Comparison of ENCODE assay signal across 10 cellular contexts in the genomic region with DNA sequence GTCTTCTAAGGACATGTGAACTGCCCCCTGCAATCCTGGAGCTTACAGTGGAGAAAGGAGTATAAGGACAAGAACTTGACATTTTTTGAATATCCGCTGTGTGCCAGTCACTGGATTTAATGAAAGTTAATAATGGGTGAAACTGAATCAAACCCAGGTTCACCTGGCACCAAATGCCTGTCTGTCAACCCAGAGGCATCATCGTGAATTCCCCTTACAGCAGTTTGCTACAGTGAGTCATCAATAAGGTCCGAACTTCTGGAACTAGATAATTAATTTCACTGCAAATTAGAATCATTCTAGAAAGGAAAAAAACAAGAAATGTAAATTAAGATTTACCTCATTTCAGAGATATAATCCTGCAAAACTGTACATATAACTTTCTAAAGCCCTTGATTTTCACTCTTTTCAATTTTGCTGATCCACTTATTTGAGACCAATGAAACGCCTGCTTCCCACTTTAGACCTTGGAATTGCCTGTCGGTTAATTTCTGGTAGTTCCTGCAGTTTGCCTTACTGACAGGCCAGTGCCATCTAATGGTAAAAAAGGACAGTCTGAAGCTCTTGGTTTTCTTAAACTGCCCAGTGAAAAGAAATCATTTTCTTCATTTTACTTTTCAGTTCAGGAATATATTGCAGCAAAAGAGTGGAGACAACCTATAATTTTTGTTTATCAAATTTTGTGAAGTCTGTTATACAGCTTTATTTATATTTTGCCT. TPM values are rescaled to one million over a fixed set of nuclear protein-coding genes. Genes with fewer than 3 reads are reported as not detected.
DNase-seq lines count a peak whose midpoint lies in the region; ATAC-seq, FAIRE-seq and TF ChIP-seq lines count a peak whose summit lies in the region.
"Had no signal": no experiment of that assay in that cellular context is flagged by ENCODE, and none has a peak within 500 bp of the region (broad histone marks: within the 10 kb centered on the region; RNA-seq: fewer than 3 reads in every experiment).

No MANE protein-coding gene starts in this region.

- FAIRE-seq in keratinocyte (lab: Jason Lieb, UNC), result peak; percentile 84

- ATAC-seq in GM21381 (IDR thresholded peaks at IDR 0.05; ENCODE audit: unreplicated experiment), result no peak

- CTCF ChIA-PET in mammary epithelial cell (lab: Charles Lee; ENCODE audit: low non-redundant PET), result interaction anchor here (0.8 kb wide), 1 partner anchor 237 kb away, joined by 9 read pairs; no protein-coding TSS in a partner anchor

- no peak for TF ChIP-seq POLR2A in uterus (IDR thresholded peaks at IDR 0.05)

- H3K36me3 ChIP-seq in cardiac muscle cell, result no peaks in the 10 kb centered on the region
- no peaks in the 10 kb centered on the region for H3K36me3 ChIP-seq in mammary epithelial cell (ENCODE audit: insufficient read depth, low read length)
- H3K36me3 ChIP-seq in keratinocyte (ENCODE audit: control insufficient read depth in 2 of 2, extremely low read depth in 1 of 2, insufficient read depth in 2 of 2, low read length in 2 of 2), result peaks cover 0 to 5% of the 10 kb centered on the region in 2 experiments
- no peaks in the 10 kb centered on the region for H3K36me3 ChIP-seq in uterus
- H3K36me3 ChIP-seq in effector memory CD4-positive, alpha-beta T cell (ENCODE audit: control insufficient read depth, insufficient read depth, low read length), result no peaks in the 10 kb centered on the region

- H2AFZ ChIP-seq in mammary epithelial cell (ENCODE audit: low read depth, low read length), result no peak overlapping the region
- H2AFZ ChIP-seq in keratinocyte (ENCODE audit: control insufficient read depth, low read length), result no peak overlapping the region

- H3K9me3 ChIP-seq in cardiac muscle cell (ENCODE audit: low read depth) (no peaks in the 10 kb centered on the region), mammary epithelial cell (replicated peaks; ENCODE audit: insufficient read depth, low read length) (no peaks in the 10 kb centered on the region), keratinocyte (ENCODE audit: control insufficient read depth, low read depth, low read length) (no peaks in the 10 kb centered on the region), uterus (no peaks in the 10 kb centered on the region)
- H3K9me3 ChIP-seq in effector memory CD4-positive, alpha-beta T cell (ENCODE audit: control insufficient read depth, low read length), result no peaks in the 10 kb centered on the region

- TF ChIP-seq CTCF in cardiac muscle cell (IDR thresholded peaks at IDR 0.05; ENCODE audit: low read depth, low read length) (peak; percentile 37), mammary epithelial cell (conservative IDR thresholded peaks at IDR 0.05 in 1 of 2, IDR thresholded peaks at IDR 0.05 in 1 of 2; ENCODE audit: extremely low read depth in 1 of 2, insufficient read depth in 1 of 2, low read depth in 1 of 2, low read length in 2 of 2) (peak; percentile 28 to 52), keratinocyte (optimal IDR thresholded peaks at IDR 0.05 in 1 of 3, IDR thresholded peaks at IDR 0.05 in 1 of 3, conservative IDR thresholded peaks at IDR 0.05 in 1 of 3; ENCODE audit: extremely low read depth in 1 of 3, insufficient read depth in 2 of 3, low read length in 3 of 3) (peak; percentile 32 to 46 (median 43)), uterus (IDR thresholded peaks at IDR 0.05) (peak in 3 of 4 experiments; percentile 13 to 20 (median 19))

- in situ Hi-C loops in mammary epithelial cell (cut with MboI; ENCODE audit: low sequenced_read_pairs in 2 of 2), result loop anchor here in 1 of 2 donors (10.0 kb wide), 1 partner anchor 241 kb away; no protein-coding TSS in a partner anchor

- H3K9ac ChIP-seq in mammary epithelial cell (ENCODE audit: insufficient read depth, low read length), result no peak overlapping the region
- H3K9ac ChIP-seq in keratinocyte (ENCODE audit: control insufficient read depth, extremely low read depth, insufficient read depth, low read length), result no peak overlapping the region

- WGBS in mammary epithelial cell (ENCODE audit: low coverage, missing lambda C conversion rate), result 81% methylated on average over 5 of the region's 5 CpGs

- H3K27me3 ChIP-seq in cardiac muscle cell (no peaks in the 10 kb centered on the region), mammary epithelial cell (ENCODE audit: insufficient read depth, low read length) (no peaks in the 10 kb centered on the region), keratinocyte (ENCODE audit: control insufficient read depth, extremely low read depth, insufficient read depth, low read length) (no peaks in the 10 kb centered on the region), uterus (no peaks in the 10 kb centered on the region)
- H3K27me3 ChIP-seq in effector memory CD4-positive, alpha-beta T cell (replicated peaks; ENCODE audit: control insufficient read depth, insufficient read depth, low read length, poor library complexity, severe bottlenecking), result peaks cover 3% of the 10 kb centered on the region

- no peaks in the 10 kb centered on the region for H4K20me1 ChIP-seq in mammary epithelial cell (ENCODE audit: insufficient read depth, low read length)
- H4K20me1 ChIP-seq in keratinocyte (ENCODE audit: control insufficient read depth, extremely low read depth, insufficient read depth, low read length), result peaks cover 3% of the 10 kb centered on the region

- H3K27ac ChIP-seq in cardiac muscle cell (no peak overlapping the region), mammary epithelial cell (ENCODE audit: insufficient read depth, low read depth, low read length) (no peak overlapping the region), keratinocyte (ENCODE audit: control insufficient read depth, insufficient read depth, low read length) (peak overlapping the region; percentile 44), uterus (no peak overlapping the region)
- no peak overlapping the region for H3K27ac ChIP-seq in effector memory CD4-positive, alpha-beta T cell (ENCODE audit: insufficient read depth, low read length, poor library complexity, severe bottlenecking)

- H3K4me3 ChIP-seq in cardiac muscle cell (no peak overlapping the region), mammary epithelial cell (replicated peaks in 1 of 3; ENCODE audit: insufficient read depth in 1 of 3, low read depth in 2 of 3, low read length in 3 of 3) (no peak overlapping the region), keratinocyte (ENCODE audit: control insufficient read depth in 2 of 3, extremely low read depth in 1 of 3, insufficient read depth in 2 of 3, low read depth in 1 of 3, low read length in 3 of 3) (no peak overlapping the region), uterus (no peak overlapping the region)
- no peak overlapping the region for H3K4me3 ChIP-seq in effector memory CD4-positive, alpha-beta T cell (ENCODE audit: insufficient read depth, low read depth, low read length, poor library complexity, severe bottlenecking)

- no TSS peak for BruUV-seq in mammary epithelial cell (replicated peaks; lab: Mats Ljungman, UMichigan)

- H3K4me1 ChIP-seq in cardiac muscle cell (ENCODE audit: low read depth) (peaks cover 12% of the 10 kb centered on the region), mammary epithelial cell (ENCODE audit: insufficient read depth, low read length) (peaks cover 26% of the 10 kb centered on the region), keratinocyte (ENCODE audit: control insufficient read depth, extremely low read depth, insufficient read depth, low read length) (peaks cover 45% of the 10 kb centered on the region), uterus (no peaks in the 10 kb centered on the region)
- H3K4me1 ChIP-seq in effector memory CD4-positive, alpha-beta T cell (ENCODE audit: control insufficient read depth, insufficient read depth, low read length, poor library complexity, severe bottlenecking), result no peaks in the 10 kb centered on the region

- dilution Hi-C loops in mammary epithelial cell (cut with HindIII; ENCODE audit: low sequenced_read_pairs) (no loop called here), keratinocyte (cut with MboI; ENCODE audit: extremely low pct_ligation_motif_present, low sequenced_read_pairs) (no loop called here)

- no peaks in the 10 kb centered on the region for H3K9me1 ChIP-seq in keratinocyte (ENCODE audit: control insufficient read depth, extremely low read depth, insufficient read depth, low read length)

- intact Hi-C loops in cardiac septum (cut with DNase I), result loop anchor here (10.0 kb wide), 1 partner anchor 231 kb away; no protein-coding TSS in a partner anchor
- intact Hi-C loops in mammary epithelial cell (cut with micrococcal nuclease), result loop anchor here (1.0 to 10.0 kb wide), 4 partner anchors 15 to 531 kb away; no protein-coding TSS in a partner anchor
- intact Hi-C loops in uterus (cut with DNase I; ENCODE audit: low total_unique reads), result no loop called here

- H3K4me2 ChIP-seq in mammary epithelial cell (ENCODE audit: insufficient read depth, low read depth, low read length), result no peak overlapping the region
- peak overlapping the region; percentile 44 for H3K4me2 ChIP-seq in keratinocyte (ENCODE audit: control insufficient read depth, extremely low read depth, insufficient read depth, low read depth, low read length)

- DNase-seq in cardiac muscle cell (ENCODE audit: low read depth in 1 of 2, low spot score in 1 of 2), result peak in 1 of 2 donors; percentile 55
- DNase-seq in cardiac septum (ENCODE audit: low spot score), result no peak
- no peak for DNase-seq in mammary epithelial cell
- DNase-seq in keratinocyte (ENCODE audit: low read depth, low spot score), result no peak
- DNase-seq in uterus, result no peak
- no peak for DNase-seq in H4 (ENCODE audit: low spot score)
- no peak for DNase-seq in effector memory CD4-positive, alpha-beta T cell
- DNase-seq: NCI-H2081 treated with DMSO at 0.1 percent for 48 hours had no signal

- H3K79me2 ChIP-seq in mammary epithelial cell (ENCODE audit: insufficient read depth, low read length) (peaks cover 92% of the 10 kb centered on the region), keratinocyte (ENCODE audit: control insufficient read depth, insufficient read depth, low read length) (peaks cover 76% of the 10 kb centered on the region)

RNA-seq across cellular contexts. Expression of a gene that starts 8.2 kb away (rescaled TPM):
- total RNA-seq in cardiac muscle cell (27.6 and 45.3 TPM in 2 replicates), cardiac septum (34.4 TPM), mammary epithelial cell (100 to 1,000 TPM; 110 to 150 TPM), uterus (10 to 100 TPM in 1 of 4 donors, 1 to 10 TPM in 3; 3.5 to 25.0 (median 7.9) TPM)
- polyA plus RNA-seq in cardiac muscle cell (34.1 and 55.1 TPM in 2 replicates), mammary epithelial cell (107 TPM), keratinocyte (117 to 157 TPM (median 140 TPM) in 3 replicates)
- polyA minus RNA-seq in mammary epithelial cell (125 TPM), keratinocyte (60.4 to 135 TPM (median 94.1 TPM) in 3 replicates)
- polyA plus RNA-seq in keratinocyte (2011; ENCODE audit: low read depth), result 45.0 TPM
- polyA plus RNA-seq in keratinocyte (2011; cell fraction: cytosol; rRNA removed), result 36.7 and 70.7 TPM in 2 replicates
- 159 and 180 TPM in 2 replicates for polyA plus RNA-seq in keratinocyte (2011; cell fraction: nucleus; rRNA removed)
- 30.9 and 98.2 TPM in 2 replicates for polyA plus RNA-seq in keratinocyte (2012; ENCODE audit: low replicate concordance)
- 53.3 TPM for polyA minus RNA-seq in keratinocyte (2011; cell fraction: cytosol; rRNA and poly(A)+ RNA removed)
- polyA minus RNA-seq in keratinocyte (2011; cell fraction: nucleus; rRNA and poly(A)+ RNA removed), result 162 and 289 TPM in 2 replicates
- total RNA-seq in H4 (2014; rRNA removed; shearing (Covaris generic)), result 26.4 TPM in 2 replicates

RNA-seq across cellular contexts. Expression of a gene that starts 58.6 kb away (rescaled TPM):
- total RNA-seq in cardiac muscle cell (not detected in 2 replicates), cardiac septum (not detected), mammary epithelial cell (100 to 1,000 TPM; 183 to 383 TPM), uterus (under 1 TPM in 2 of 4 donors, not detected in 2; 0.07 to 0.12 TPM)
- polyA plus RNA-seq in cardiac muscle cell (0.02 TPM in 1 of 2 replicates, not detected in the other), mammary epithelial cell (130 TPM), keratinocyte (172 to 488 TPM (median 259 TPM) in 3 replicates)
- polyA minus RNA-seq in mammary epithelial cell (139 TPM), keratinocyte (95.0 to 692 TPM (median 426 TPM) in 3 replicates)
- 288 TPM for polyA plus RNA-seq in keratinocyte (2011; ENCODE audit: low read depth)
- 59.0 and 114 TPM in 2 replicates for polyA plus RNA-seq in keratinocyte (2011; cell fraction: cytosol; rRNA removed)
- polyA plus RNA-seq in keratinocyte (2011; cell fraction: nucleus; rRNA removed), result 495 and 579 TPM in 2 replicates
- 132 and 436 TPM in 2 replicates for polyA plus RNA-seq in keratinocyte (2012; ENCODE audit: low replicate concordance)
- polyA minus RNA-seq in keratinocyte (2011; cell fraction: cytosol; rRNA and poly(A)+ RNA removed), result 153 TPM
- polyA minus RNA-seq in keratinocyte (2011; cell fraction: nucleus; rRNA and poly(A)+ RNA removed), result 734 and 1,189 TPM in 2 replicates
- total RNA-seq in H4 (2014; rRNA removed; shearing (Covaris generic)), result not detected in 2 replicates
- total RNA-seq: posterior vena cava had no signal

Comparison
In these comparisons a context has a peak if more than half of its experiments do, and no peak if none do; other contexts are left out.
1. RNA of a gene that starts 58.6 kb away (total RNA-seq): 183 to 383 TPM in mammary epithelial cell; 0.07 to 0.12 TPM in uterus, not detected in cardiac muscle cell, not detected in cardiac septum (single experiment) and not detected in H4; every median in the first group is over 100 times any median in the second.
2. Peak in every context shown above with its lines, with median percentiles within 50 percentile points of each other: CTCF ChIP-seq.